ENCODE assay signal across 8 cellular contexts in the genomic region with DNA sequence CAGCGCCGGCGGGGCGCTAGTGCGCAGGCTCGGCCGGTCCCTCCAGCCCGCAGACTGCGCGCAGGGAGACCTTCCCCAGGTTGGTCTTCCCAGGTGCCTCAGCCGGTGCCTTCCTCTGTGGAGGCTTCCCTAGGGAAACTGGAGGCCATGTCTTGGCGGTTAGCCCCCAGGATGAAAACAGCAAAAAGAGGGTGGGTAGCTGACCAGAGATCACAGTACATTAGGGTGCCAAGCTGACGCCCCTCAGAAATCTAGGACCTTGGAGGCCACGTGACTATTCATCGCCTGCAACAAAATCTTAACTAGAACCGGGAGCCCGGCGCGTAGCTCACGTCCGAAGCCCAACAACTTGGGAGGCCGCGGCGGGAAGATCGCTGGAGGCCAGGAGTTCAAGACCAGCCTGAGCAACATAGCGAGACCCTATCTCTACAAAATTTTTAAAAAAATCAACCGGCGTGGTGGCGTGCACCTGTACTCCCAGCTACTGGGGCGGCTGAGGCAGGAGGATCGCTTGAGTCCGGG. TPM values are rescaled to one million over a fixed set of nuclear protein-coding genes. Genes with fewer than 3 reads are reported as not detected.
DNase-seq lines count a peak whose midpoint lies in the region; ATAC-seq, FAIRE-seq and TF ChIP-seq lines count a peak whose summit lies in the region.

No MANE protein-coding gene starts in this region.

- intact Hi-C loops in OCI-LY7 (cut with micrococcal nuclease; ENCODE audit: unreplicated experiment) (loop anchor here (2.0 kb wide), 1 partner anchor 26 kb away; a partner anchor contains a TSS), endothelial cell of umbilical vein (cut with micrococcal nuclease) (loop anchor here (1.0 kb wide), 1 partner anchor 28 kb away; a partner anchor contains a TSS)

- H3K4me1 ChIP-seq in OCI-LY7 (ENCODE audit: insufficient read depth, low read length, poor library complexity, severe bottlenecking) (peaks cover 18% of the 10 kb centered on the region), endothelial cell of umbilical vein (ENCODE audit: control insufficient read depth, extremely low read depth, insufficient read depth, low read length) (peaks cover 17% of the 10 kb centered on the region), parathyroid adenoma (peaks cover 11% of the 10 kb centered on the region)

- no peaks in the 10 kb centered on the region for H3K9me1 ChIP-seq in endothelial cell of umbilical vein (replicated peaks; ENCODE audit: control insufficient read depth, extremely low read depth, insufficient read depth, low read length)

- H3K36me3 ChIP-seq in OCI-LY7 (ENCODE audit: insufficient read depth, low read length) (peaks cover 45% of the 10 kb centered on the region), endothelial cell of umbilical vein (ENCODE audit: control insufficient read depth in 2 of 2, extremely low read depth in 1 of 2, insufficient read depth in 2 of 2, low read length in 2 of 2) (peaks cover 0 to 7% of the 10 kb centered on the region in 2 experiments), parathyroid adenoma (ENCODE audit: control insufficient read depth, insufficient read depth, low read length) (no peaks in the 10 kb centered on the region)

- H3K4me3 ChIP-seq in GM08714 (ENCODE audit: low read length) (peak overlapping the region; percentile 71; the same call in 1 of the 2 replicates), OCI-LY7 (ENCODE audit: low read depth, low read length, poor library complexity, severe bottlenecking) (peak overlapping the region; percentile 87), endothelial cell of umbilical vein (replicated peaks in 1 of 3; ENCODE audit: insufficient read depth in 1 of 3, low read depth in 1 of 3, low read length in 3 of 3) (peak overlapping the region; percentile 64 to 89 (median 76)), parathyroid adenoma (ENCODE audit: low read depth, low read length) (peak overlapping the region; percentile 100)

- H3K4me2 ChIP-seq in OCI-LY7 (ENCODE audit: low read length) (peak overlapping the region; percentile 92), endothelial cell of umbilical vein (ENCODE audit: insufficient read depth, low read length) (peak overlapping the region; percentile 54), parathyroid adenoma (ENCODE audit: low read length) (peak overlapping the region; percentile 100)

- ATAC-seq in GM19397 (IDR thresholded peaks at IDR 0.05; ENCODE audit: unreplicated experiment) (no peak), HG03432 (IDR thresholded peaks at IDR 0.05; ENCODE audit: unreplicated experiment) (no peak)

- peaks cover 29% of the 10 kb centered on the region; the same call in 1 of the 2 replicates for H3K79me2 ChIP-seq in OCI-LY7 (ENCODE audit: insufficient read depth, low read depth, low read length)
- H3K79me2 ChIP-seq in endothelial cell of umbilical vein (ENCODE audit: control insufficient read depth, insufficient read depth, low read length) = peaks cover 29% of the 10 kb centered on the region
- peaks cover 35% of the 10 kb centered on the region for H3K79me2 ChIP-seq in parathyroid adenoma

- H3K27ac ChIP-seq in OCI-LY7 (ENCODE audit: low read depth, low read length, poor library complexity, severe bottlenecking) (no peak overlapping the region), endothelial cell of umbilical vein (ENCODE audit: insufficient read depth, low read depth, low read length) (peak overlapping the region; percentile 6), parathyroid adenoma (peak overlapping the region; percentile 96)

- TF ChIP-seq CTCF in OCI-LY7 (conservative IDR thresholded peaks at IDR 0.05; ENCODE audit: low read length) (no peak), endothelial cell of umbilical vein (IDR thresholded peaks at IDR 0.05; ENCODE audit: extremely low read depth in 1 of 2, insufficient read depth in 1 of 2, low read depth in 1 of 2, low read length in 2 of 2) (no peak), parathyroid adenoma (IDR thresholded peaks at IDR 0.05) (no peak)

- no peaks in the 10 kb centered on the region for H3K9me2 ChIP-seq in OCI-LY7 (ENCODE audit: insufficient read depth, low read length)

- H2AFZ ChIP-seq in OCI-LY7 (ENCODE audit: low read length) (peak overlapping the region; percentile 17; the same call in 1 of the 2 replicates), endothelial cell of umbilical vein (ENCODE audit: low read depth, low read length) (peak overlapping the region; percentile 61), parathyroid adenoma (peak overlapping the region; percentile 93)

- no peaks in the 10 kb centered on the region for H3K27me3 ChIP-seq in endothelial cell of umbilical vein (ENCODE audit: control insufficient read depth in 2 of 2, insufficient read depth in 2 of 2, low read length in 2 of 2)
- no peaks in the 10 kb centered on the region for H3K27me3 ChIP-seq in parathyroid adenoma (ENCODE audit: control insufficient read depth, insufficient read depth, low read length)

- DNase-seq in OCI-LY7 (ENCODE audit: low spot score) = no peak
- no peak for DNase-seq in endothelial cell of umbilical vein (ENCODE audit: low read depth, low spot score)
- no peak for DNase-seq in SK-N-DZ (ENCODE audit: low spot score)
- no peak for DNase-seq in NCI-H128 (lab: John Stamatoyannopoulos, UW; ENCODE audit: unreplicated experiment)

- no peaks in the 10 kb centered on the region for H4K20me1 ChIP-seq in OCI-LY7 (ENCODE audit: insufficient read depth, low read length)
- no peaks in the 10 kb centered on the region for H4K20me1 ChIP-seq in endothelial cell of umbilical vein (replicated peaks; ENCODE audit: control insufficient read depth, extremely low read depth, insufficient read depth, low read length)

- CTCF ChIA-PET in OCI-LY7 (lab: Charles Lee; ENCODE audit: unreplicated experiment) (no interaction called here), endothelial cell of umbilical vein (lab: Charles Lee) (interaction anchor here (0.7 to 3.5 kb wide), 9 partner anchors 7 to 101 kb away, joined by 3 to 112 read pairs (median 13); a partner anchor contains a TSS)

- POLR2A ChIA-PET in OCI-LY7 (lab: Charles Lee) (interaction anchor here (0.5 to 1.3 kb wide), 5 partner anchors 27 to 356 kb away, joined by 3 to 4 read pairs (median 3); a partner anchor contains a TSS), endothelial cell of umbilical vein (lab: Charles Lee) (interaction anchor here (0.6 to 2.2 kb wide), 3 partner anchors 27 to 355 kb away, joined by 3 to 12 read pairs (median 3); a partner anchor contains a TSS)

- BruUV-seq in OCI-LY7 (replicated peaks; lab: Mats Ljungman, UMichigan) (no TSS peak), endothelial cell of umbilical vein (replicated peaks; lab: Mats Ljungman, UMichigan) (TSS peak; percentile 56)

- H3K9me3 ChIP-seq in OCI-LY7 (ENCODE audit: low read length) (no peaks in the 10 kb centered on the region), endothelial cell of umbilical vein (replicated peaks; ENCODE audit: control insufficient read depth, insufficient read depth, low read length) (no peaks in the 10 kb centered on the region), parathyroid adenoma (ENCODE audit: control insufficient read depth, low read length) (no peaks in the 10 kb centered on the region)

- H3K9ac ChIP-seq in endothelial cell of umbilical vein (replicated peaks; ENCODE audit: extremely low read depth, insufficient read depth, low read length) = peak overlapping the region; percentile 78
- peak overlapping the region; percentile 63 for H3K9ac ChIP-seq in parathyroid adenoma

- peak; percentile 94 for FAIRE-seq in endothelial cell of umbilical vein (lab: Jason Lieb, UNC)

- dilution Hi-C loops in endothelial cell of umbilical vein (cut with MboI; ENCODE audit: extremely low pct_ligation_motif_present, low sequenced_read_pairs) = no loop called here

- TF ChIP-seq POLR2A in endothelial cell of umbilical vein (IDR thresholded peaks at IDR 0.05; ENCODE audit: low read depth, low read length) = no peak

RNA-seq across cellular contexts. Expression of a gene that starts 0.3 kb away (rescaled TPM):
- 92.7 and 114 TPM in 2 replicates for total RNA-seq in OCI-LY7 (2014; rRNA removed; shearing (Covaris generic))
- total RNA-seq in OCI-LY7 (2022) = 93.4 and 102 TPM in 2 replicates
- 132 and 187 TPM in 2 replicates for total RNA-seq in endothelial cell of umbilical vein
- 330 and 346 TPM in 2 replicates for polyA plus RNA-seq in endothelial cell of umbilical vein
- polyA plus RNA-seq in endothelial cell of umbilical vein (2011; cell fraction: cytosol; rRNA removed) = 465 and 499 TPM in 2 replicates
- 220 and 231 TPM in 2 replicates for polyA plus RNA-seq in endothelial cell of umbilical vein (2011; cell fraction: nucleus; rRNA removed)
- polyA plus RNA-seq in endothelial cell of umbilical vein (2012) = 175 and 182 TPM in 2 replicates
- 98.4 and 129 TPM in 2 replicates for polyA minus RNA-seq in endothelial cell of umbilical vein
- 35.8 TPM for polyA minus RNA-seq in endothelial cell of umbilical vein (2011; cell fraction: cytosol; rRNA and poly(A)+ RNA removed)
- 25.9 and 31.1 TPM in 2 replicates for polyA minus RNA-seq in endothelial cell of umbilical vein (2011; cell fraction: nucleus; rRNA and poly(A)+ RNA removed)
- 199 and 216 TPM in 2 replicates for polyA plus RNA-seq in SK-N-DZ (2014; cell fraction: cytosol; rRNA removed)
- 163 and 200 TPM in 2 replicates for polyA plus RNA-seq in SK-N-DZ (2014; cell fraction: nucleus; rRNA removed)

RNA-seq across cellular contexts. Expression of a gene that starts 7.6 kb away (rescaled TPM):
- total RNA-seq in OCI-LY7 (2014; rRNA removed; shearing (Covaris generic)) = 15.9 and 17.8 TPM in 2 replicates
- total RNA-seq in OCI-LY7 (2022) (31.9 and 34.8 TPM in 2 replicates), endothelial cell of umbilical vein (9.3 and 11.3 TPM in 2 replicates)
- 17.7 and 21.1 TPM in 2 replicates for polyA plus RNA-seq in endothelial cell of umbilical vein
- 6.1 and 7.9 TPM in 2 replicates for polyA plus RNA-seq in endothelial cell of umbilical vein (2011; cell fraction: cytosol; rRNA removed)
- 54.8 and 59.4 TPM in 2 replicates for polyA plus RNA-seq in endothelial cell of umbilical vein (2011; cell fraction: nucleus; rRNA removed)
- 4.2 and 4.5 TPM in 2 replicates for polyA plus RNA-seq in endothelial cell of umbilical vein (2012)
- 10.3 and 15.8 TPM in 2 replicates for polyA minus RNA-seq in endothelial cell of umbilical vein
- 3.2 TPM for polyA minus RNA-seq in endothelial cell of umbilical vein (2011; cell fraction: cytosol; rRNA and poly(A)+ RNA removed)
- 15.7 TPM in 2 replicates for polyA minus RNA-seq in endothelial cell of umbilical vein (2011; cell fraction: nucleus; rRNA and poly(A)+ RNA removed)
- polyA plus RNA-seq in SK-N-DZ (2014; cell fraction: cytosol; rRNA removed) = 7.8 and 14.0 TPM in 2 replicates
- 53.8 and 58.4 TPM in 2 replicates for polyA plus RNA-seq in SK-N-DZ (2014; cell fraction: nucleus; rRNA removed)

RNA-seq across cellular contexts. Expression of a gene that starts 27.2 kb away (rescaled TPM):
- 63.8 and 77.3 TPM in 2 replicates for total RNA-seq in OCI-LY7 (2014; rRNA removed; shearing (Covaris generic))
- 40.8 and 44.3 TPM in 2 replicates for total RNA-seq in OCI-LY7 (2022)
- total RNA-seq in endothelial cell of umbilical vein = 89.9 and 90.5 TPM in 2 replicates
- polyA plus RNA-seq in endothelial cell of umbilical vein = 74.1 and 77.1 TPM in 2 replicates
- 67.2 and 72.3 TPM in 2 replicates for polyA plus RNA-seq in endothelial cell of umbilical vein (2011; cell fraction: cytosol; rRNA removed)
- 27.7 and 33.0 TPM in 2 replicates for polyA plus RNA-seq in endothelial cell of umbilical vein (2011; cell fraction: nucleus; rRNA removed)
- polyA plus RNA-seq in endothelial cell of umbilical vein (2012) = 69.7 and 79.2 TPM in 2 replicates
- polyA minus RNA-seq in endothelial cell of umbilical vein = 15.8 and 17.6 TPM in 2 replicates
- polyA minus RNA-seq in endothelial cell of umbilical vein (2011; cell fraction: cytosol; rRNA and poly(A)+ RNA removed) = 37.8 TPM
- 4.9 and 8.3 TPM in 2 replicates for polyA minus RNA-seq in endothelial cell of umbilical vein (2011; cell fraction: nucleus; rRNA and poly(A)+ RNA removed)
- polyA plus RNA-seq in SK-N-DZ (2014; cell fraction: cytosol; rRNA removed) = 83.4 and 87.4 TPM in 2 replicates
- polyA plus RNA-seq in SK-N-DZ (2014; cell fraction: nucleus; rRNA removed) = 57.2 and 70.1 TPM in 2 replicates

RNA-seq across cellular contexts. Expression of a gene that starts 27.8 kb away (rescaled TPM):
- 9.2 and 12.1 TPM in 2 replicates for total RNA-seq in OCI-LY7 (2014; rRNA removed; shearing (Covaris generic))
- 25.0 and 30.5 TPM in 2 replicates for total RNA-seq in OCI-LY7 (2022)
- total RNA-seq in endothelial cell of umbilical vein = 161 and 170 TPM in 2 replicates
- polyA plus RNA-seq in endothelial cell of umbilical vein = 143 and 212 TPM in 2 replicates
- polyA plus RNA-seq in endothelial cell of umbilical vein (2011; cell fraction: cytosol; rRNA removed) = 99.3 and 111 TPM in 2 replicates
- polyA plus RNA-seq in endothelial cell of umbilical vein (2011; cell fraction: nucleus; rRNA removed) = 158 and 175 TPM in 2 replicates
- polyA plus RNA-seq in endothelial cell of umbilical vein (2012) = 120 and 135 TPM in 2 replicates
- polyA minus RNA-seq in endothelial cell of umbilical vein = 89.2 and 107 TPM in 2 replicates
- 31.1 TPM for polyA minus RNA-seq in endothelial cell of umbilical vein (2011; cell fraction: cytosol; rRNA and poly(A)+ RNA removed)
- 43.8 and 53.9 TPM in 2 replicates for polyA minus RNA-seq in endothelial cell of umbilical vein (2011; cell fraction: nucleus; rRNA and poly(A)+ RNA removed)
- polyA plus RNA-seq in SK-N-DZ (2014; cell fraction: cytosol; rRNA removed) = 20.0 and 23.2 TPM in 2 replicates
- polyA plus RNA-seq in SK-N-DZ (2014; cell fraction: nucleus; rRNA removed) = 45.9 and 60.0 TPM in 2 replicates

RNA-seq across cellular contexts. Expression of a gene that starts 44.4 kb away (rescaled TPM):
- not detected in 2 replicates for total RNA-seq in OCI-LY7 (2014; rRNA removed; shearing (Covaris generic))
- total RNA-seq in OCI-LY7 (2022) (not detected in 2 replicates), endothelial cell of umbilical vein (not detected in 2 replicates)
- polyA plus RNA-seq in endothelial cell of umbilical vein = not detected in 2 replicates
- not detected in 2 replicates for polyA plus RNA-seq in endothelial cell of umbilical vein (2011; cell fraction: cytosol; rRNA removed)
- not detected in 2 replicates for polyA plus RNA-seq in endothelial cell of umbilical vein (2011; cell fraction: nucleus; rRNA removed)
- polyA plus RNA-seq in endothelial cell of umbilical vein (2012) = not detected in 2 replicates
- not detected in 2 replicates for polyA minus RNA-seq in endothelial cell of umbilical vein
- not detected for polyA minus RNA-seq in endothelial cell of umbilical vein (2011; cell fraction: cytosol; rRNA and poly(A)+ RNA removed)
- polyA minus RNA-seq in endothelial cell of umbilical vein (2011; cell fraction: nucleus; rRNA and poly(A)+ RNA removed) = not detected in 2 replicates
- not detected in 2 replicates for polyA plus RNA-seq in SK-N-DZ (2014; cell fraction: cytosol; rRNA removed)
- polyA plus RNA-seq in SK-N-DZ (2014; cell fraction: nucleus; rRNA removed) = not detected in 2 replicates

Comparison
In these comparisons a context has a peak if more than half of its experiments do, and no peak if none do; other contexts are left out.
1. H2AFZ ChIP-seq: peak in every context shown above with its lines; median percentile 93 in parathyroid adenoma; 61 in endothelial cell of umbilical vein; 17 in OCI-LY7.